ENCODE assay signal across 17 cellular contexts in the genomic region with DNA sequence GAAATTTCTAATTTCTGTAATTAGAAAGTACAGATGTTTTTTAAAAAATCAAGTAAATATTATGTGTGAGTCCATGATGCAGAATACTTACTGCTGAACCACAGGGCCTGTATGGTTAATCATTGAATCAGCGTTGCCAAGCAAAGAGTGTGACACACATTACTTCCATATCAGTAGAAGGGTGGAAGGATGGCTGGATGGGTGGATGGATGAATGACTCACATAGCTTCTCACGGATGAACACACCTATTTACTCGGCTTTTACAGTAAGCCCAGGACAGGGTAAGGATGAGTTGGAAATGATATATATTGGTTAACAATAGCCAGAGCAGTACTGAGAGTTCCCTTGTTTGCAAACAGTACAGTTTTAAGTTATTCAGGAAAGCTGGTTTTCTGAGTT.
DNase-seq lines count a peak whose midpoint lies in the region; ATAC-seq, FAIRE-seq and TF ChIP-seq lines count a peak whose summit lies in the region.
"Had no signal": no experiment of that assay in that cellular context is flagged by ENCODE, and none has a peak within 500 bp of the region (broad histone marks: within the 10 kb centered on the region; RNA-seq: fewer than 3 reads in every experiment).

No MANE protein-coding gene starts in this region.

- peaks cover 5% of the 10 kb centered on the region for H3K27me3 Mint-ChIP-seq in nephron (ENCODE audit: low read depth)
- no peaks in the 10 kb centered on the region for H3K27me3 Mint-ChIP-seq in stimulated activated memory B cell treated with anti-CD40 and anti-IgM and Interleukin-4, amounts not matched to agents 10 μg/mL and 1 μg/mL and 100 μg/mL, for 72 hours
- H3K27me3 Mint-ChIP-seq in activated T-helper 2 cell treated with anti-CD3 and anti-CD28 coated beads, Interferon-gamma antibody, Interleukin-2, Interleukin-4, amounts not matched to agents 10 μg/mL and 5 μg/mL and 100 μg/mL, durations not matched to agents 14 hours and 24 hours and 36 hours (ENCODE audit: low read depth), result no peaks in the 10 kb centered on the region
- peaks cover 5% of the 10 kb centered on the region for H3K27me3 Mint-ChIP-seq in glutamatergic neuron (ENCODE audit: unreplicated experiment)
- H3K27me3 Mint-ChIP-seq: B cell; CD4-positive, alpha-beta T cell had no signal

- TF ChIP-seq CTCF in nephron (IDR thresholded peaks at IDR 0.05; ENCODE audit: unreplicated experiment in 3 of 3) (no peak), glutamatergic neuron (IDR thresholded peaks at IDR 0.05; ENCODE audit: partially characterized antibody, unreplicated experiment) (no peak)

- no peaks in the 10 kb centered on the region for H3K36me3 Mint-ChIP-seq in nephron (ENCODE audit: low read depth)
- no peaks in the 10 kb centered on the region for H3K36me3 Mint-ChIP-seq in stimulated activated memory B cell treated with anti-CD40 and anti-IgM and Interleukin-4, amounts not matched to agents 10 μg/mL and 1 μg/mL and 100 μg/mL, for 72 hours
- H3K36me3 Mint-ChIP-seq in activated T-helper 2 cell treated with anti-CD3 and anti-CD28 coated beads, Interferon-gamma antibody, Interleukin-2, Interleukin-4, amounts not matched to agents 10 μg/mL and 5 μg/mL and 100 μg/mL, durations not matched to agents 14 hours and 24 hours and 36 hours (ENCODE audit: low read depth), result no peaks in the 10 kb centered on the region
- H3K36me3 Mint-ChIP-seq in glutamatergic neuron (ENCODE audit: unreplicated experiment), result no peaks in the 10 kb centered on the region

- H3K27ac Mint-ChIP-seq in nephron (peak overlapping the region; percentile 2 to 47 (median 5)), glutamatergic neuron (ENCODE audit: unreplicated experiment) (no peak overlapping the region)
- no peak overlapping the region for H3K27ac Mint-ChIP-seq in stimulated activated memory B cell treated with anti-CD40 and anti-IgM and Interleukin-4, amounts not matched to agents 10 μg/mL and 1 μg/mL and 100 μg/mL, for 72 hours
- H3K27ac Mint-ChIP-seq in activated T-helper 2 cell treated with anti-CD3 and anti-CD28 coated beads, Interferon-gamma antibody, Interleukin-2, Interleukin-4, amounts not matched to agents 10 μg/mL and 5 μg/mL and 100 μg/mL, durations not matched to agents 14 hours and 24 hours and 36 hours, result no peak overlapping the region
- H3K27ac Mint-ChIP-seq: B cell; CD4-positive, alpha-beta T cell; H9 had no signal

- intact Hi-C loops in activated T-helper 2 cell treated with anti-CD3 and anti-CD28 coated beads, Interferon-gamma antibody, Interleukin-2, Interleukin-4, amounts not matched to agents 10 μg/mL and 5 μg/mL and 100 μg/mL, durations not matched to agents 14 hours and 24 hours and 36 hours (cut with micrococcal nuclease), result no loop called here

- ATAC-seq in GM21576 (IDR thresholded peaks at IDR 0.05; ENCODE audit: unreplicated experiment), result no peak
- ATAC-seq in stimulated activated memory B cell treated with anti-CD40 and anti-IgM and Interleukin-4, amounts not matched to agents 10 μg/mL and 1 μg/mL and 100 μg/mL, for 72 hours, result no peak

- H3K4me3 Mint-ChIP-seq in nephron (no peak overlapping the region), glutamatergic neuron (ENCODE audit: unreplicated experiment) (no peak overlapping the region)
- H3K4me3 Mint-ChIP-seq in stimulated activated memory B cell treated with anti-CD40 and anti-IgM and Interleukin-4, amounts not matched to agents 10 μg/mL and 1 μg/mL and 100 μg/mL, for 72 hours, result no peak overlapping the region
- H3K4me3 Mint-ChIP-seq in activated T-helper 2 cell treated with anti-CD3 and anti-CD28 coated beads, Interferon-gamma antibody, Interleukin-2, Interleukin-4, amounts not matched to agents 10 μg/mL and 5 μg/mL and 100 μg/mL, durations not matched to agents 14 hours and 24 hours and 36 hours (ENCODE audit: low read depth), result no peak overlapping the region
- H3K4me3 Mint-ChIP-seq: B cell; CD4-positive, alpha-beta T cell; H9 had no signal

- H3K4me1 Mint-ChIP-seq in nephron (no peaks in the 10 kb centered on the region), glutamatergic neuron (ENCODE audit: low read depth, unreplicated experiment) (no peaks in the 10 kb centered on the region)
- H3K4me1 Mint-ChIP-seq in stimulated activated memory B cell treated with anti-CD40 and anti-IgM and Interleukin-4, amounts not matched to agents 10 μg/mL and 1 μg/mL and 100 μg/mL, for 72 hours, result no peaks in the 10 kb centered on the region
- no peaks in the 10 kb centered on the region for H3K4me1 Mint-ChIP-seq in activated T-helper 2 cell treated with anti-CD3 and anti-CD28 coated beads, Interferon-gamma antibody, Interleukin-2, Interleukin-4, amounts not matched to agents 10 μg/mL and 5 μg/mL and 100 μg/mL, durations not matched to agents 14 hours and 24 hours and 36 hours (ENCODE audit: low read depth)
- H3K4me1 Mint-ChIP-seq: B cell, H9 had no signal

- peak; percentile 98 for FAIRE-seq in RCC 7860 (lab: Jason Lieb, UNC)
- FAIRE-seq in islet of Langerhans (lab: Jason Lieb, UNC), result peak; percentile 87
- FAIRE-seq: D721Med had no signal

- H3K9me3 Mint-ChIP-seq in nephron, result peaks cover 4% of the 10 kb centered on the region
- H3K9me3 Mint-ChIP-seq in stimulated activated memory B cell treated with anti-CD40 and anti-IgM and Interleukin-4, amounts not matched to agents 10 μg/mL and 1 μg/mL and 100 μg/mL, for 72 hours, result peaks cover 7% of the 10 kb centered on the region
- H3K9me3 Mint-ChIP-seq in activated T-helper 2 cell treated with anti-CD3 and anti-CD28 coated beads, Interferon-gamma antibody, Interleukin-2, Interleukin-4, amounts not matched to agents 10 μg/mL and 5 μg/mL and 100 μg/mL, durations not matched to agents 14 hours and 24 hours and 36 hours, result peaks cover 52% of the 10 kb centered on the region
- H3K9me3 Mint-ChIP-seq in glutamatergic neuron (ENCODE audit: unreplicated experiment), result peaks cover 2% of the 10 kb centered on the region
- H3K9me3 Mint-ChIP-seq: H9 had no signal

- DNase-seq in Daoy (ENCODE audit: low read depth) (peak; percentile 41), RCC 7860 (ENCODE audit: low spot score) (peak; percentile 93), glutamatergic neuron (no peak)
- no peak for DNase-seq in activated T-helper 2 cell treated with anti-CD3 and anti-CD28 coated beads, Interferon-gamma antibody, Interleukin-2, Interleukin-4, amounts not matched to agents 10 μg/mL and 5 μg/mL and 100 μg/mL, durations not matched to agents 14 hours and 24 hours and 36 hours (ENCODE audit: low spot score)
- DNase-seq: C1 segment of cervical spinal cord; CD4-positive, alpha-beta T cell; DMS153; DND-41; GF-D8; GOT3; H9 had no signal

Comparison
In these comparisons a context has a peak if more than half of its experiments do, and no peak if none do; other contexts are left out.
1. DNase-seq: peak in Daoy (single experiment) and RCC 7860 (single experiment); none in activated T-helper 2 cell treated with anti-CD3 and anti-CD28 coated beads, Interferon-gamma antibody, Interleukin-2, Interleukin-4, amounts not matched to agents 10 μg/mL and 5 μg/mL and 100 μg/mL, durations not matched to agents 14 hours and 24 hours and 36 hours (single experiment) and glutamatergic neuron (single experiment).
2. H3K27ac Mint-ChIP-seq: peak in nephron (3 of 3); none in stimulated activated memory B cell treated with anti-CD40 and anti-IgM and Interleukin-4, amounts not matched to agents 10 μg/mL and 1 μg/mL and 100 μg/mL, for 72 hours (single experiment), activated T-helper 2 cell treated with anti-CD3 and anti-CD28 coated beads, Interferon-gamma antibody, Interleukin-2, Interleukin-4, amounts not matched to agents 10 μg/mL and 5 μg/mL and 100 μg/mL, durations not matched to agents 14 hours and 24 hours and 36 hours (single experiment) and glutamatergic neuron (single experiment).